In genomic region chr18:63316612-63317555, GRCh38 we compare ENCODE assay signal across 1 cellular context.
TF ChIP-seq lines count a peak whose summit lies in the region.

No MANE protein-coding gene starts in this region.

TF ChIP-seq in GM12878, 131 proteins besides CTCF, POLR2A, EP300 and RAD21 (continued from another document):
- no peak for TF ChIP-seq ZNF592 (IDR thresholded peaks at IDR 0.05)
- TF ChIP-seq ZNF687 (IDR thresholded peaks at IDR 0.05) = peak; percentile 65; the same call in 1 of the 2 replicates
- peak in 1 of 2 experiments; percentile 18; a peak in 1 of 4 replicates for TF ChIP-seq IKZF2 (IDR thresholded peaks at IDR 0.05)
- TF ChIP-seq STAT1 (conservative IDR thresholded peaks at IDR 0.05) = no peak
- TF ChIP-seq USF1 (IDR thresholded peaks at IDR 0.05; ENCODE audit: borderline replicate concordance, extremely low read length, insufficient read depth, low read depth, low read length) = no peak
- TF ChIP-seq IKZF1 (conservative IDR thresholded peaks at IDR 0.05) = peak; percentile 21; the same call in 1 of the 2 replicates
